Comparison of ENCODE assay signal across 22 cellular contexts in the genomic region with DNA sequence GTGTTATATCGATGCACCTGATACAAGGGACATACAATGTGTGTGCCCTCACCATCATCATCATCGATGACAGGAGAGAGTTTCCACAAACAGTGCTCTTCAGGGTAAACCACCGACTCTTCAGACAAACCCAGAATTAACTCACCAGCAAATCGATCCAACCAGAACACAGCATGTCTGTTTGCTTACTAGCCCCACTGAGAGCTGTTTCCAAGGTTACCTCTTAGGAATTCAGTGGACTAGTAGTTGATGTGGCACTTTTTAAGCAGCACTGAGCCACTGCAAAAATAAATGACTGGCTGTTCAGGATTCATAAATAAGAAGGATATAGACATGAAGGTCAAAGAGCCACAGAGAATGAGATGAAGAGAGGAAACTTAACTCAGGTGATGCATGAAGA.
A peak's percentile ranks its signal among the peaks of the same experiment; 100 is the strongest.
DNase-seq lines count a peak whose midpoint lies in the region; ATAC-seq and TF ChIP-seq lines count a peak whose summit lies in the region.
"Had no signal": no experiment of that assay in that cellular context is flagged by ENCODE, and none has a peak within 500 bp of the region (broad histone marks: within the 10 kb centered on the region; RNA-seq: fewer than 3 reads in every experiment).

No MANE protein-coding gene starts in this region.

- BruUV-seq in A673 (replicated peaks; lab: Mats Ljungman, UMichigan), result no TSS peak

- intact Hi-C loops in A673 (cut with micrococcal nuclease; ENCODE audit: unreplicated experiment), result no loop called here

- CTCF ChIA-PET in A673 (lab: Charles Lee), result no interaction called here

- H3K27me3 Mint-ChIP-seq in progenitor cell of endocrine pancreas, result no peaks in the 10 kb centered on the region

- H3K4me1 ChIP-seq in A673 (ENCODE audit: insufficient read depth, low read length, poor library complexity, severe bottlenecking), result no peaks in the 10 kb centered on the region
- H3K4me1 ChIP-seq: SJSA1 had no signal

- no peak overlapping the region for H3K27ac ChIP-seq in A673 (ENCODE audit: low read depth, low read length, poor library complexity, severe bottlenecking)
- H3K27ac ChIP-seq: PC-9, SJSA1 had no signal

- no peak overlapping the region for H3K4me3 ChIP-seq in A673 (ENCODE audit: low read depth, low read length, poor library complexity, severe bottlenecking)
- H3K4me3 ChIP-seq: GM23338, heart right ventricle, lung, PC-9, SJSA1 had no signal

- ATAC-seq in GM21423 (IDR thresholded peaks at IDR 0.05; ENCODE audit: unreplicated experiment), result no peak
- ATAC-seq: CD8-positive, alpha-beta T cell; effector memory CD8-positive, alpha-beta T cell; GM23338; heart right ventricle; naive thymus-derived CD4-positive, alpha-beta T cell had no signal

- no peaks in the 10 kb centered on the region for H3K36me3 ChIP-seq in A673 (ENCODE audit: insufficient read depth, low read length, poor library complexity, severe bottlenecking)

- no peak overlapping the region for H3K4me3 Mint-ChIP-seq in progenitor cell of endocrine pancreas (ENCODE audit: low read depth)
- H3K4me3 Mint-ChIP-seq: CD8-positive, alpha-beta T cell; effector memory CD8-positive, alpha-beta T cell; GM23338; naive thymus-derived CD4-positive, alpha-beta T cell; T-helper 1 cell treated with Interleukin-12 subunit alpha and Interleukin-12 subunit beta and Interleukin-4 antibody, amounts not matched to agents 30 μg/mL and 1 μg/mL, for 36 hours had no signal

- DNase-seq in DMS79 (lab: John Stamatoyannopoulos, UW), result peak; percentile 15
- DNase-seq in NCI-H187 treated with DMSO at 0.1 percent for 48 hours (lab: John Stamatoyannopoulos, UW), result peak; percentile 54
- peak; percentile 45 for DNase-seq in fibroblast of peridontal ligament (ENCODE audit: extremely low read depth)
- DNase-seq in progenitor cell of endocrine pancreas (ENCODE audit: low spot score, unreplicated experiment), result no peak
- no peak for DNase-seq in A673 (ENCODE audit: low spot score)
- DNase-seq in NCI-H524 (lab: John Stamatoyannopoulos, UW), result no peak
- DNase-seq: amniotic stem cell; CD8-positive, alpha-beta T cell; effector memory CD8-positive, alpha-beta T cell; heart right ventricle; naive thymus-derived CD4-positive, alpha-beta T cell; NCI-H2107; NCI-H82; PC-9; small intestine; stimulated activated CD4-positive, alpha-beta T cell treated with anti-CD3 and anti-CD28 coated beads, Interleukin-4, amount 100 ng/mL, for 4 hours; substantia nigra had no signal

- no peaks in the 10 kb centered on the region for H3K9me3 ChIP-seq in A673 (ENCODE audit: low read depth, low read length, poor library complexity, severe bottlenecking)

- H3K9me3 Mint-ChIP-seq in progenitor cell of endocrine pancreas (ENCODE audit: low read depth), result peaks cover 12% of the 10 kb centered on the region

- peaks cover 23% of the 10 kb centered on the region for H3K4me1 Mint-ChIP-seq in progenitor cell of endocrine pancreas (ENCODE audit: low read depth)
- H3K4me1 Mint-ChIP-seq: GM23338; naive thymus-derived CD4-positive, alpha-beta T cell had no signal

- no peaks in the 10 kb centered on the region for H3K27me3 ChIP-seq in A673 (replicated peaks; ENCODE audit: insufficient read depth, low read depth, low read length, poor library complexity)
- H3K27me3 ChIP-seq: heart right ventricle, SJSA1 had no signal

- POLR2A ChIA-PET in A673 (lab: Charles Lee; ENCODE audit: low non-redundant PET), result no interaction called here

- peaks cover 9% of the 10 kb centered on the region for H3K36me3 Mint-ChIP-seq in progenitor cell of endocrine pancreas (ENCODE audit: insufficient read depth)

- TF ChIP-seq CTCF in progenitor cell of endocrine pancreas (IDR thresholded peaks at IDR 0.05; ENCODE audit: unreplicated experiment), result no peak
- TF ChIP-seq CTCF in A673 (conservative IDR thresholded peaks at IDR 0.05; ENCODE audit: low read depth, low read length), result no peak

- H3K27ac Mint-ChIP-seq in progenitor cell of endocrine pancreas, result peak overlapping the region; percentile 20
- H3K27ac Mint-ChIP-seq: CD8-positive, alpha-beta T cell; effector memory CD8-positive, alpha-beta T cell; GM23338; T-helper 1 cell treated with Interleukin-12 subunit alpha and Interleukin-12 subunit beta and Interleukin-4 antibody, amounts not matched to agents 30 μg/mL and 1 μg/mL, for 36 hours had no signal

Comparison
In these comparisons a context has a peak if more than half of its experiments do, and no peak if none do; other contexts are left out.
1. DNase-seq: peak in DMS79 (single experiment), NCI-H187 treated with DMSO at 0.1 percent for 48 hours (single experiment) and fibroblast of peridontal ligament (single experiment); none in progenitor cell of endocrine pancreas (single experiment), A673 (single experiment) and NCI-H524 (0 of 2).